Comparison of ENCODE assay signal across 11 cellular contexts in genomic region chr20:10508060-10508459, GRCh38.
A peak's percentile ranks its signal among the peaks of the same experiment; 100 is the strongest.
DNase-seq lines count a peak whose midpoint lies in the region; ATAC-seq and TF ChIP-seq lines count a peak whose summit lies in the region.
"Had no signal": no experiment of that assay in that cellular context is flagged by ENCODE, and none has a peak within 500 bp of the region (broad histone marks: within the 10 kb centered on the region; RNA-seq: fewer than 3 reads in every experiment).

No MANE protein-coding gene starts in this region.

- H3K27me3 ChIP-seq in DND-41 (ENCODE audit: insufficient read depth, low read length, poor library complexity): no peaks in the 10 kb centered on the region
- H3K27me3 ChIP-seq in skeletal muscle satellite cell (ENCODE audit: control insufficient read depth, insufficient read depth, low read length): no peaks in the 10 kb centered on the region

- 0 out of 2 replicates have a peak overlapping the region, but pooled peaks have one; percentile 15 for H3K27ac ChIP-seq in DND-41 (ENCODE audit: low read length)

- no peak for TF ChIP-seq CTCF in DND-41 (IDR thresholded peaks at IDR 0.05; ENCODE audit: borderline replicate concordance, extremely low read depth, low read length, poor library complexity, severe bottlenecking)
- TF ChIP-seq CTCF in fibroblast of villous mesenchyme (IDR thresholded peaks at IDR 0.05; ENCODE audit: insufficient read depth, low read depth, low read length): no peak

- H3K4me1 ChIP-seq in DND-41 (ENCODE audit: insufficient read depth, low read length) (peaks cover 31% of the 10 kb centered on the region), skeletal muscle satellite cell (ENCODE audit: control insufficient read depth, insufficient read depth, low read length) (peaks cover 48% of the 10 kb centered on the region)

- no peak overlapping the region for H3K4me3 ChIP-seq in DND-41 (ENCODE audit: low read depth in 1 of 2, low read length in 2 of 2)
- no peak overlapping the region for H3K4me3 ChIP-seq in fibroblast of villous mesenchyme (ENCODE audit: low read depth, low read length)
- no peak overlapping the region for H3K4me3 ChIP-seq in skeletal muscle satellite cell (ENCODE audit: low read length)

- no peaks in the 10 kb centered on the region for H3K9me3 ChIP-seq in DND-41 (ENCODE audit: insufficient read depth, low read length, severe bottlenecking)
- H3K9me3 ChIP-seq in skeletal muscle satellite cell (replicated peaks; ENCODE audit: low read length): no peaks in the 10 kb centered on the region

- ATAC-seq in DND-41 (ENCODE audit: insufficient read depth, low read depth) (no peak), SK-N-SH treated with all-trans-retinoic acid at 6 μM for 48 hours (peak; percentile 48), GM21737 (IDR thresholded peaks at IDR 0.05; ENCODE audit: unreplicated experiment) (no peak), GM18907 (IDR thresholded peaks at IDR 0.05; ENCODE audit: unreplicated experiment) (no peak)
- ATAC-seq: WTC11 had no signal

- H4K20me1 ChIP-seq in DND-41 (ENCODE audit: insufficient read depth, low read length): peaks cover 28% of the 10 kb centered on the region

- H3K4me2 ChIP-seq in DND-41 (ENCODE audit: insufficient read depth, low read length) (no peak overlapping the region), skeletal muscle satellite cell (ENCODE audit: low read length) (no peak overlapping the region)

- H3K36me3 ChIP-seq in DND-41 (ENCODE audit: insufficient read depth, low read length) (no peaks in the 10 kb centered on the region), skeletal muscle satellite cell (ENCODE audit: insufficient read depth, low read length) (no peaks in the 10 kb centered on the region)

- H3K9ac ChIP-seq in DND-41 (ENCODE audit: low read depth, low read length) (no peak overlapping the region), skeletal muscle satellite cell (ENCODE audit: low read depth, low read length) (peak overlapping the region; percentile 31)

- H2AFZ ChIP-seq in DND-41 (ENCODE audit: low read depth, low read length): no peak overlapping the region

- peaks cover 68% of the 10 kb centered on the region for H3K79me2 ChIP-seq in DND-41 (ENCODE audit: insufficient read depth, low read length)

- no peak for DNase-seq in DND-41
- peak; percentile 76 for DNase-seq in fibroblast of villous mesenchyme (ENCODE audit: low read depth)
- no peak for DNase-seq in activated gamma-delta T cell (lab: John Stamatoyannopoulos, UW)
- DNase-seq in NK-92 (lab: John Stamatoyannopoulos, UW; ENCODE audit: unreplicated experiment): no peak
- DNase-seq: central memory CD4-positive, alpha-beta T cell; NCI-H2227 treated with DMSO at 0.1 percent for 48 hours had no signal

TF ChIP-seq in SK-N-SH treated with all-trans-retinoic acid at 6 μM for 48 hours, 23 proteins besides CTCF, POLR2A, EP300 and RAD21:
- TF ChIP-seq ISL1 (CRISPR knock-in tag; IDR thresholded peaks at IDR 0.05) (no peak), SNAI2 (CRISPR knock-in tag; IDR thresholded peaks at IDR 0.05) (no peak), RARB (CRISPR knock-in tag; IDR thresholded peaks at IDR 0.05) (no peak), ZC3H10 (CRISPR knock-in tag; IDR thresholded peaks at IDR 0.05) (no peak), ZNF8 (CRISPR knock-in tag; IDR thresholded peaks at IDR 0.05) (no peak), TOX (CRISPR knock-in tag; IDR thresholded peaks at IDR 0.05; ENCODE audit: borderline replicate concordance) (no peak), ARNTL (CRISPR knock-in tag; IDR thresholded peaks at IDR 0.05; ENCODE audit: borderline replicate concordance, low read depth) (no peak)
